Comparison of ENCODE assay signal across 1 cellular context in genomic region chr15:99546436-99547100, GRCh38.
TF ChIP-seq lines count a peak whose summit lies in the region.

No MANE protein-coding gene starts in this region.

TF ChIP-seq in H1, 55 proteins besides CTCF, POLR2A, EP300 and RAD21:
- no peak for TF ChIP-seq SUZ12 (IDR thresholded peaks at IDR 0.05; ENCODE audit: low read length)
- no peak for TF ChIP-seq RBBP5 (IDR thresholded peaks at IDR 0.05; ENCODE audit: borderline replicate concordance, low read depth, low read length)
- TF ChIP-seq, protein P1, sequence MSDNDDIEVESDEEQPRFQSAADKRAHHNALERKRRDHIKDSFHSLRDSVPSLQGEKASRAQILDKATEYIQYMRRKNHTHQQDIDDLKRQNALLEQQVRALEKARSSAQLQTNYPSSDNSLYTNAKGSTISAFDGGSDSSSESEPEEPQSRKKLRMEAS (IDR thresholded peaks at IDR 0.05): no peak
- TF ChIP-seq CREB1 (IDR thresholded peaks at IDR 0.05): no peak
- TF ChIP-seq HDAC6 (IDR thresholded peaks at IDR 0.05; ENCODE audit: low read depth, low read length): no peak
TF ChIP-seq in H1: peak in this region for 0.
